Comparison of ENCODE assay signal across 17 cellular contexts in genomic region chr5:10420926-10421325, GRCh38. TPM values are rescaled to one million over a fixed set of nuclear protein-coding genes. Genes with fewer than 3 reads are reported as not detected.
A peak's percentile ranks its signal among the peaks of the same experiment; 100 is the strongest.
DNase-seq lines count a peak whose midpoint lies in the region; ATAC-seq and TF ChIP-seq lines count a peak whose summit lies in the region.
"Had no signal": no experiment of that assay in that cellular context is flagged by ENCODE, and none has a peak within 500 bp of the region (broad histone marks: within the 10 kb centered on the region; RNA-seq: fewer than 3 reads in every experiment).

No MANE protein-coding gene starts in this region.

- no peak for DNase-seq in activated T-cell treated with anti-CD3 and anti-CD28 coated beads, Interleukin-2, amount 50 U/mL, for 24 hours
- no peak for DNase-seq in activated T-cell treated with anti-CD3 and anti-CD28 coated beads, Interleukin-2, amount 50 U/mL, for 1 hour
- DNase-seq in PC-3 = peak; percentile 48
- no peak for DNase-seq in dorsolateral prefrontal cortex
- DNase-seq in stimulated activated effector memory CD8-positive, alpha-beta T cell treated with anti-CD3 and anti-CD28 coated beads, Interleukin-12 subunit alpha, Interleukin-12 subunit beta, amount 100 ng/mL, for 72 hours (ENCODE audit: low spot score in 2 of 2) = no peak
- no peak for DNase-seq in T-helper 9 cell
- no peak for DNase-seq in midbrain (lab: John Stamatoyannopoulos, UW)
- no peak for DNase-seq in RKO (ENCODE audit: low spot score)
- DNase-seq: AML-193, foreskin melanocyte, kidney glomerular epithelial cell, uterus had no signal

- H3K4me3 ChIP-seq in PC-3 (ENCODE audit: low read length) (no peak overlapping the region), dorsolateral prefrontal cortex (no peak overlapping the region)
- H3K4me3 ChIP-seq: smooth muscle cell, uterus had no signal

- CTCF ChIA-PET in PC-3 (lab: Charles Lee) = no interaction called here

- no peak overlapping the region for H3K9ac ChIP-seq in PC-3 (ENCODE audit: low read length)

- no peaks in the 10 kb centered on the region for H3K27me3 Mint-ChIP-seq in activated T-cell treated with anti-CD3 and anti-CD28 coated beads, Interleukin-2, amount 50 U/mL, for 24 hours

- H3K27me3 ChIP-seq in PC-3 (ENCODE audit: low read length) (no peaks in the 10 kb centered on the region), dorsolateral prefrontal cortex (no peaks in the 10 kb centered on the region)
- H3K27me3 ChIP-seq: uterus had no signal

- peaks cover 95% of the 10 kb centered on the region for H3K36me3 Mint-ChIP-seq in activated T-cell treated with anti-CD3 and anti-CD28 coated beads, Interleukin-2, amount 50 U/mL, for 24 hours (ENCODE audit: low read depth)
- peaks cover 100% of the 10 kb centered on the region for H3K36me3 Mint-ChIP-seq in stimulated activated effector memory CD8-positive, alpha-beta T cell treated with anti-CD3 and anti-CD28 coated beads, Interleukin-12 subunit alpha, Interleukin-12 subunit beta, amount 100 ng/mL, for 72 hours

- H3K27ac ChIP-seq in PC-3 (ENCODE audit: low read length) (peak overlapping the region; percentile 2; the same call in 1 of the 2 replicates), dorsolateral prefrontal cortex (peak overlapping the region in 51 of 59 donors; percentile 6 to 87 (median 65))
- H3K27ac ChIP-seq: RWPE1, uterus, VCaP had no signal

- TF ChIP-seq CTCF in PC-3 (conservative IDR thresholded peaks at IDR 0.05; ENCODE audit: low read depth, low read length) = no peak
- TF ChIP-seq CTCF in dorsolateral prefrontal cortex (IDR thresholded peaks at IDR 0.05 in 54 of 56, conservative IDR thresholded peaks at IDR 0.05 in 2 of 56; ENCODE audit: low read depth in 1 of 56, partially characterized antibody in 56 of 56) = no peak

- peaks cover 93% of the 10 kb centered on the region for H3K36me3 ChIP-seq in PC-3 (ENCODE audit: low read depth, low read length)
- H3K36me3 ChIP-seq: uterus had no signal

- POLR2A ChIA-PET in PC-3 (lab: Charles Lee; ENCODE audit: unreplicated experiment) = no interaction called here

- H3K9me3 ChIP-seq in PC-3 (ENCODE audit: low read length) = no peaks in the 10 kb centered on the region
- H3K9me3 ChIP-seq: uterus had no signal

- no peaks in the 10 kb centered on the region for H3K9me2 ChIP-seq in PC-3 (replicated peaks; ENCODE audit: low read length)

- H3K4me3 Mint-ChIP-seq in activated T-cell treated with anti-CD3 and anti-CD28 coated beads, Interleukin-2, amount 50 U/mL, for 24 hours = no peak overlapping the region
- H3K4me3 Mint-ChIP-seq in stimulated activated effector memory CD8-positive, alpha-beta T cell treated with anti-CD3 and anti-CD28 coated beads, Interleukin-12 subunit alpha, Interleukin-12 subunit beta, amount 100 ng/mL, for 72 hours = no peak overlapping the region
- H3K4me3 Mint-ChIP-seq: nephron had no signal

- H3K27ac Mint-ChIP-seq in activated T-cell treated with anti-CD3 and anti-CD28 coated beads, Interleukin-2, amount 50 U/mL, for 24 hours = peak overlapping the region; percentile 65
- peak overlapping the region; percentile 20 for H3K27ac Mint-ChIP-seq in stimulated activated effector memory CD8-positive, alpha-beta T cell treated with anti-CD3 and anti-CD28 coated beads, Interleukin-12 subunit alpha, Interleukin-12 subunit beta, amount 100 ng/mL, for 72 hours

- H4K20me1 ChIP-seq in PC-3 (ENCODE audit: low read length) = no peaks in the 10 kb centered on the region

- intact Hi-C loops in PC-3 (cut with micrococcal nuclease) = no loop called here
- intact Hi-C loops in dorsolateral prefrontal cortex (cut with DNase I) = loop anchor here (5.0 kb wide), 2 partner anchors 69 to 139 kb away; partner anchors contain the start of gene MARCHF6 (in 2 of the 2)

- peaks cover 13% of the 10 kb centered on the region for H3K4me1 ChIP-seq in PC-3 (ENCODE audit: insufficient read depth, low read length)
- H3K4me1 ChIP-seq: uterus had no signal

- peak; percentile 53; the same call in 1 of the 2 replicates for ATAC-seq in PC-3
- ATAC-seq in stimulated activated effector memory CD8-positive, alpha-beta T cell treated with anti-CD3 and anti-CD28 coated beads, Interleukin-12 subunit alpha, Interleukin-12 subunit beta, amount 100 ng/mL, for 72 hours = peak; percentile 75

- no peaks in the 10 kb centered on the region for H3K9me3 Mint-ChIP-seq in activated T-cell treated with anti-CD3 and anti-CD28 coated beads, Interleukin-2, amount 50 U/mL, for 24 hours
- no peaks in the 10 kb centered on the region for H3K9me3 Mint-ChIP-seq in stimulated activated effector memory CD8-positive, alpha-beta T cell treated with anti-CD3 and anti-CD28 coated beads, Interleukin-12 subunit alpha, Interleukin-12 subunit beta, amount 100 ng/mL, for 72 hours
- H3K9me3 Mint-ChIP-seq: activated T-helper 2 cell treated with anti-CD3 and anti-CD28 coated beads, Interferon-gamma antibody, Interleukin-2, Interleukin-4, amounts not matched to agents 10 μg/mL and 5 μg/mL and 100 μg/mL, durations not matched to agents 14 hours and 24 hours and 36 hours; nephron had no signal

- peaks cover 5% of the 10 kb centered on the region for H3F3A ChIP-seq in PC-3 (ENCODE audit: low read length, unreplicated experiment)

- BruUV-seq in PC-3 (replicated peaks; lab: Mats Ljungman, UMichigan) = no TSS peak

- H3K4me2 ChIP-seq in PC-3 (ENCODE audit: low read length) = no peak overlapping the region
- H3K4me2 ChIP-seq: smooth muscle cell had no signal

- no peak overlapping the region for H2AFZ ChIP-seq in PC-3 (ENCODE audit: low read length)

- H3K4me1 Mint-ChIP-seq in activated T-cell treated with anti-CD3 and anti-CD28 coated beads, Interleukin-2, amount 50 U/mL, for 24 hours (ENCODE audit: low read depth) = peaks cover 50% of the 10 kb centered on the region
- peaks cover 27% of the 10 kb centered on the region for H3K4me1 Mint-ChIP-seq in stimulated activated effector memory CD8-positive, alpha-beta T cell treated with anti-CD3 and anti-CD28 coated beads, Interleukin-12 subunit alpha, Interleukin-12 subunit beta, amount 100 ng/mL, for 72 hours
- H3K4me1 Mint-ChIP-seq: nephron had no signal

- H3K79me2 ChIP-seq in PC-3 (ENCODE audit: low read length) = no peaks in the 10 kb centered on the region

RNA-seq across cellular contexts. Expression of gene ROPN1L, which starts 20.8 kb away (rescaled TPM):
- total RNA-seq in PC-3 (2014; rRNA removed) = 0.95 and 1.7 TPM in 2 replicates
- total RNA-seq in dorsolateral prefrontal cortex = 1 to 10 TPM; 1.1 to 8.3 (median 3.9) TPM
